1 cellular context compared by ENCODE assay signal in the genomic region with DNA sequence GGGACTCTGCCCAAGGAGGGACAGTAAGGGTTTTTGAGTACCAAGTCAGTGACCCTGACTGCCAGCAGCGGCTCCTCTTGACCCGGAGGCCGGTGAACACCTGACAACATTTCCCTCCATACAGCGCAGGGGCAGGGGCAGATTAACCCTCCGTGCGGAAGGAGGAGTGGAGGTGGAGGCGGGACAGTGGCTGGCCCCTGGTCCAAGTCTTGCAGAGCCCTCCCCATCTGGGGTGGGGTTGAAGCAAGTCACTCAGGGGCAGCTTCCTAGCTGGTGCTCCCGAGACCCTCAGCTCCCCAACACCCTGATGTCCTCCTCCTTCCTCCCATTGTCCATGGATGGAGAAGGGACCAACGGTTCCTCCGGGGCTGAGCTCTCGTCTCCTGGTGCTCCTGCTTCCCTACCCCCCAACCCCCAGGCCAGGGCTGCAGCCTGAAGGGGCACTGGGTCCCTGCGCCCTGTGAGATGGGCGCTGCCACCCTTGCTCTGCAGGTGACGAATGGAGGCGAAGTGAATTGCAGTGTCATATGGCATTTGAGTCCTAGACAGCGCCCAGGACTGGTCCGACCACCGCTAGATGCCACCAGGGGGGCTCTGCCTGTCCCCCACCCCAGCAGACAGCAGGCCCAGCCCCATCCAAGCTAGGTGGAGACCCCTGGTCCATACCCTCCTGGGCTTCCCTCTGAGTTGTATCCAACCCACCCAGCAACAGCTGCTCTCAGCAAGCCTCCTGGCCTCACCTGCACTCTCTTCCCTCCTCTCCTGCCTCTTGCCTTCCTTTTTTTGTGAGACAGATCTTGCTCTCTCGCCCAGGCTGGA.
TF ChIP-seq lines count a peak whose summit lies in the region.

No MANE protein-coding gene starts in this region.

TF ChIP-seq in GM12878, 131 proteins besides CTCF, POLR2A, EP300 and RAD21:
- TF ChIP-seq POLR2AphosphoS5 (IDR thresholded peaks at IDR 0.05; ENCODE audit: low read length) (0 out of 2 replicates have a peak, but pooled peaks have one; percentile 29), SUZ12 (IDR thresholded peaks at IDR 0.05; ENCODE audit: unreplicated experiment) (no peak), ZNF207 (IDR thresholded peaks at IDR 0.05; ENCODE audit: borderline replicate concordance) (no peak), DPF2 (IDR thresholded peaks at IDR 0.05) (no peak), POLR2AphosphoS2 (IDR thresholded peaks at IDR 0.05; ENCODE audit: low read depth, low read length) (peak; percentile 7; the same call in 1 of the 2 replicates)
- TF ChIP-seq, protein P1, sequence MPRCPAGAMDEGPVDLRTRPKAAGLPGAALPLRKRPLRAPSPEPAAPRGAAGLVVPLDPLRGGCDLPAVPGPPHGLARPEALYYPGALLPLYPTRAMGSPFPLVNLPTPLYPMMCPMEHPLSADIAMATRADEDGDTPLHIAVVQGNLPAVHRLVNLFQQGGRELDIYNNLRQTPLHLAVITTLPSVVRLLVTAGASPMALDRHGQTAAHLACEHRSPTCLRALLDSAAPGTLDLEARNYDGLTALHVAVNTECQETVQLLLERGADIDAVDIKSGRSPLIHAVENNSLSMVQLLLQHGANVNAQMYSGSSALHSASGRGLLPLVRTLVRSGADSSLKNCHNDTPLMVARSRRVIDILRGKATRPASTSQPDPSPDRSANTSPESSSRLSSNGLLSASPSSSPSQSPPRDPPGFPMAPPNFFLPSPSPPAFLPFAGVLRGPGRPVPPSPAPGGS (IDR thresholded peaks at IDR 0.05; ENCODE audit: borderline replicate concordance, insufficient read depth, low read depth, low read length, poor library complexity, severe bottlenecking) = peak; percentile 9
- TF ChIP-seq, protein P2, sequence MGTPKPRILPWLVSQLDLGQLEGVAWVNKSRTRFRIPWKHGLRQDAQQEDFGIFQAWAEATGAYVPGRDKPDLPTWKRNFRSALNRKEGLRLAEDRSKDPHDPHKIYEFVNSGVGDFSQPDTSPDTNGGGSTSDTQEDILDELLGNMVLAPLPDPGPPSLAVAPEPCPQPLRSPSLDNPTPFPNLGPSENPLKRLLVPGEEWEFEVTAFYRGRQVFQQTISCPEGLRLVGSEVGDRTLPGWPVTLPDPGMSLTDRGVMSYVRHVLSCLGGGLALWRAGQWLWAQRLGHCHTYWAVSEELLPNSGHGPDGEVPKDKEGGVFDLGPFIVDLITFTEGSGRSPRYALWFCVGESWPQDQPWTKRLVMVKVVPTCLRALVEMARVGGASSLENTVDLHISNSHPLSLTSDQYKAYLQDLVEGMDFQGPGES (IDR thresholded peaks at IDR 0.05) = no peak
